14 cellular contexts compared by ENCODE assay signal in the genomic region with DNA sequence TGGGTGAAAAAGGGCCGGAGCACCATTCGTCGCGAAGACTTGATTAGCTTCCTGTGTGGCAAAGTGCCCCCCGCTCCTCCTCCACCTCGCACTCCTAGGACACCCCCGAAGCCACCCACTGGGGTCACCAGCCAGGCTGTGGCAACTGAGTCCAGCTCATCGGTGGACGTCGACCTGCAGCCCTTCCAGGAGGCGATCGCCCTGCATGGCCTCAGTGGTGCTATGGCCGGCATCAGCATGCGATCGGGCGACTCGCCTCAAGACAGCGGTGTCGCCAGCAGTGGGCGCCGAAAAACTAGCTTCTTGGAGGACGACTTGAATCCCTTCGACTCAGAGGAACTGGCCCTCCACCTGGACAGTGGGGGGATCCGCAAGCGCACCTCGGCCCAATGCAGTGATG.
DNase-seq lines count a peak whose midpoint lies in the region; ATAC-seq and TF ChIP-seq lines count a peak whose summit lies in the region.
"Had no signal": no experiment of that assay in that cellular context is flagged by ENCODE, and none has a peak within 500 bp of the region (broad histone marks: within the 10 kb centered on the region; RNA-seq: fewer than 3 reads in every experiment).

No MANE protein-coding gene starts in this region.

- no peak for TF ChIP-seq EP300 in neural cell (conservative IDR thresholded peaks at IDR 0.05; ENCODE audit: poor library complexity, severe bottlenecking)

- H3K4me3 ChIP-seq in left ventricle myocardium inferior (peak overlapping the region; percentile 60), neural cell (ENCODE audit: low read length) (peak overlapping the region; percentile 67)

- peaks cover 23% of the 10 kb centered on the region for H3K27me3 Mint-ChIP-seq in chondrocyte (ENCODE audit: low read depth)

- H3K27ac Mint-ChIP-seq in chondrocyte (ENCODE audit: unreplicated experiment), result no peak overlapping the region
- H3K27ac Mint-ChIP-seq: dendritic cell treated with granulocyte-macrophage colony-stimulating factor and Interleukin-4, amounts not matched to agents 40 ng/mL and 50 ng/mL, for 4 days; stimulated activated naive B cell treated with anti-CD40 and anti-IgM and Interleukin-4, amounts not matched to agents 10 μg/mL and 1 μg/mL and 100 μg/mL, for 72 hours had no signal

- no peak for ATAC-seq in GM21381 (IDR thresholded peaks at IDR 0.05; ENCODE audit: unreplicated experiment)
- no peak for ATAC-seq in stimulated activated naive CD8-positive, alpha-beta T cell treated with anti-CD3 and anti-CD28 coated beads, Interleukin-15, Interleukin-2, amounts not matched to agents 100 U/mL and 50 U/mL, for 24 hours

- TF ChIP-seq RAD21 in neural cell (conservative IDR thresholded peaks at IDR 0.05), result no peak

- intact Hi-C loops in left ventricle myocardium inferior (cut with micrococcal nuclease), result no loop called here
- intact Hi-C loops in cardiac septum (cut with DNase I), result no loop called here

- no peak for TF ChIP-seq CTCF in left ventricle myocardium inferior (IDR thresholded peaks at IDR 0.05; ENCODE audit: borderline replicate concordance)
- no peak for TF ChIP-seq CTCF in chondrocyte (IDR thresholded peaks at IDR 0.05)
- no peak for TF ChIP-seq CTCF in neural cell (IDR thresholded peaks at IDR 0.05; ENCODE audit: poor library complexity, severe bottlenecking)

- no peaks in the 10 kb centered on the region for H4K20me1 ChIP-seq in neural cell (ENCODE audit: insufficient read depth)

- H3K9me3 Mint-ChIP-seq in chondrocyte (ENCODE audit: low read depth), result no peaks in the 10 kb centered on the region
- H3K9me3 Mint-ChIP-seq: dendritic cell treated with granulocyte-macrophage colony-stimulating factor and Interleukin-4, amounts not matched to agents 40 ng/mL and 50 ng/mL, for 4 days; stimulated activated naive B cell treated with anti-CD40 and anti-IgM and Interleukin-4, amounts not matched to agents 10 μg/mL and 1 μg/mL and 100 μg/mL, for 72 hours had no signal

- H2AFZ ChIP-seq in neural cell (ENCODE audit: low read depth, low read length), result no peak overlapping the region

- DNase-seq in left ventricle myocardium inferior (no peak), cardiac septum (ENCODE audit: low spot score) (no peak), chondrocyte (ENCODE audit: low spot score) (peak; percentile 83), GM03348 (ENCODE audit: low spot score) (no peak), NCI-H748 treated with DMSO at 0.1 percent for 48 hours (lab: John Stamatoyannopoulos, UW) (no peak)
- DNase-seq in stimulated activated naive CD8-positive, alpha-beta T cell treated with anti-CD3 and anti-CD28 coated beads, Interleukin-15, Interleukin-2, amounts not matched to agents 100 U/mL and 50 U/mL, for 24 hours, result no peak
- DNase-seq: NCI-H2107, SW 1271, WERI-Rb-1 had no signal

- no peaks in the 10 kb centered on the region for H3K4me1 Mint-ChIP-seq in chondrocyte (ENCODE audit: low read depth)

- no peaks in the 10 kb centered on the region for H3F3A ChIP-seq in neural cell (ENCODE audit: insufficient read depth, low read length, poor library complexity, severe bottlenecking)

- no peaks in the 10 kb centered on the region for H3K9me2 ChIP-seq in neural cell (ENCODE audit: insufficient read depth, low read length)

- H3K27me3 ChIP-seq in left ventricle myocardium inferior (ENCODE audit: low read depth) (peaks cover 20% of the 10 kb centered on the region), neural cell (ENCODE audit: insufficient read depth, low read depth, low read length) (no peaks in the 10 kb centered on the region)
- H3K27me3 ChIP-seq: ovary had no signal

- H3K36me3 ChIP-seq in left ventricle myocardium inferior (no peaks in the 10 kb centered on the region), neural cell (ENCODE audit: insufficient read depth, low read length) (no peaks in the 10 kb centered on the region)
- H3K36me3 ChIP-seq: ovary, WERI-Rb-1 had no signal

- no peaks in the 10 kb centered on the region for H3K79me2 ChIP-seq in neural cell (replicated peaks; ENCODE audit: insufficient read depth, low read length)

- no peak overlapping the region for H3K4me2 ChIP-seq in neural cell (ENCODE audit: low read length)

- H3K9me3 ChIP-seq in left ventricle myocardium inferior (replicated peaks) (no peaks in the 10 kb centered on the region), neural cell (ENCODE audit: low read length) (no peaks in the 10 kb centered on the region)
- H3K9me3 ChIP-seq: ovary had no signal

- H3K4me3 Mint-ChIP-seq in chondrocyte (ENCODE audit: unreplicated experiment), result no peak overlapping the region

- H3K27ac ChIP-seq in left ventricle myocardium inferior (replicated peaks) (no peak overlapping the region), neural cell (ENCODE audit: low read length) (no peak overlapping the region)
- H3K27ac ChIP-seq: ovary, WERI-Rb-1 had no signal

- H3K9ac ChIP-seq in neural cell (ENCODE audit: low read length), result peak overlapping the region; percentile 49

- peaks cover 3% of the 10 kb centered on the region for H3K4me1 ChIP-seq in left ventricle myocardium inferior

- no peaks in the 10 kb centered on the region for H3K36me3 Mint-ChIP-seq in chondrocyte (ENCODE audit: low read depth)
- H3K36me3 Mint-ChIP-seq: stimulated activated naive B cell treated with anti-CD40 and anti-IgM and Interleukin-4, amounts not matched to agents 10 μg/mL and 1 μg/mL and 100 μg/mL, for 72 hours had no signal

TF ChIP-seq in neural cell, 6 proteins besides CTCF, POLR2A, EP300 and RAD21:
- no peak for TF ChIP-seq SMC3 (conservative IDR thresholded peaks at IDR 0.05; ENCODE audit: poor library complexity)
- TF ChIP-seq MXI1 (conservative IDR thresholded peaks at IDR 0.05; ENCODE audit: poor library complexity, severe bottlenecking), result no peak
- TF ChIP-seq POLR2AphosphoS5 (IDR thresholded peaks at IDR 0.05), result no peak
- no peak for TF ChIP-seq TAF1 (IDR thresholded peaks at IDR 0.05; ENCODE audit: low read depth)
- TF ChIP-seq, protein P1, sequence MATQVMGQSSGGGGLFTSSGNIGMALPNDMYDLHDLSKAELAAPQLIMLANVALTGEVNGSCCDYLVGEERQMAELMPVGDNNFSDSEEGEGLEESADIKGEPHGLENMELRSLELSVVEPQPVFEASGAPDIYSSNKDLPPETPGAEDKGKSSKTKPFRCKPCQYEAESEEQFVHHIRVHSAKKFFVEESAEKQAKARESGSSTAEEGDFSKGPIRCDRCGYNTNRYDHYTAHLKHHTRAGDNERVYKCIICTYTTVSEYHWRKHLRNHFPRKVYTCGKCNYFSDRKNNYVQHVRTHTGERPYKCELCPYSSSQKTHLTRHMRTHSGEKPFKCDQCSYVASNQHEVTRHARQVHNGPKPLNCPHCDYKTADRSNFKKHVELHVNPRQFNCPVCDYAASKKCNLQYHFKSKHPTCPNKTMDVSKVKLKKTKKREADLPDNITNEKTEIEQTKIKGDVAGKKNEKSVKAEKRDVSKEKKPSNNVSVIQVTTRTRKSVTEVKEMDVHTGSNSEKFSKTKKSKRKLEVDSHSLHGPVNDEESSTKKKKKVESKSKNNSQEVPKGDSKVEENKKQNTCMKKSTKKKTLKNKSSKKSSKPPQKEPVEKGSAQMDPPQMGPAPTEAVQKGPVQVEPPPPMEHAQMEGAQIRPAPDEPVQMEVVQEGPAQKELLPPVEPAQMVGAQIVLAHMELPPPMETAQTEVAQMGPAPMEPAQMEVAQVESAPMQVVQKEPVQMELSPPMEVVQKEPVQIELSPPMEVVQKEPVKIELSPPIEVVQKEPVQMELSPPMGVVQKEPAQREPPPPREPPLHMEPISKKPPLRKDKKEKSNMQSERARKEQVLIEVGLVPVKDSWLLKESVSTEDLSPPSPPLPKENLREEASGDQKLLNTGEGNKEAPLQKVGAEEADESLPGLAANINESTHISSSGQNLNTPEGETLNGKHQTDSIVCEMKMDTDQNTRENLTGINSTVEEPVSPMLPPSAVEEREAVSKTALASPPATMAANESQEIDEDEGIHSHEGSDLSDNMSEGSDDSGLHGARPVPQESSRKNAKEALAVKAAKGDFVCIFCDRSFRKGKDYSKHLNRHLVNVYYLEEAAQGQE (IDR thresholded peaks at IDR 0.05; ENCODE audit: borderline replicate concordance), result no peak
- no peak for TF ChIP-seq EZH2 (IDR thresholded peaks at IDR 0.05; ENCODE audit: borderline replicate concordance, insufficient read depth, low read length, poor library complexity, severe bottlenecking)
